In genomic region chr6:109381747-109382575, GRCh38 we compare ENCODE assay signal across 1 cellular context.
TF ChIP-seq lines count a peak whose summit lies in the region.

TSS of gene CD164 (minus strand) at chr6:109382467. CDS start at chr6:109382378, 89 bp downstream.

TF ChIP-seq in HepG2, 621 proteins besides CTCF, POLR2A, EP300 and RAD21 (continued from another document and continues in another):
- TF ChIP-seq SAP130 (CRISPR knock-in tag; IDR thresholded peaks at IDR 0.05; ENCODE audit: low read depth), result peak; percentile 78; the same call in 1 of the 2 replicates
- no peak for TF ChIP-seq ZNF615 (CRISPR knock-in tag; IDR thresholded peaks at IDR 0.05; ENCODE audit: borderline replicate concordance)
- TF ChIP-seq, protein P1, sequence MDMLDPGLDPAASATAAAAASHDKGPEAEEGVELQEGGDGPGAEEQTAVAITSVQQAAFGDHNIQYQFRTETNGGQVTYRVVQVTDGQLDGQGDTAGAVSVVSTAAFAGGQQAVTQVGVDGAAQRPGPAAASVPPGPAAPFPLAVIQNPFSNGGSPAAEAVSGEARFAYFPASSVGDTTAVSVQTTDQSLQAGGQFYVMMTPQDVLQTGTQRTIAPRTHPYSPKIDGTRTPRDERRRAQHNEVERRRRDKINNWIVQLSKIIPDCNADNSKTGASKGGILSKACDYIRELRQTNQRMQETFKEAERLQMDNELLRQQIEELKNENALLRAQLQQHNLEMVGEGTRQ (IDR thresholded peaks at IDR 0.05; ENCODE audit: low read depth, low read length), result peak; percentile 79
- TF ChIP-seq, protein P1 (CRISPR knock-in tag; IDR thresholded peaks at IDR 0.05; ENCODE audit: borderline replicate concordance), result no peak
- TF ChIP-seq FOXK1 (CRISPR knock-in tag; IDR thresholded peaks at IDR 0.05; ENCODE audit: borderline replicate concordance, low read depth), result peak; percentile 77; the same call in 1 of the 2 replicates
- TF ChIP-seq, protein P2, sequence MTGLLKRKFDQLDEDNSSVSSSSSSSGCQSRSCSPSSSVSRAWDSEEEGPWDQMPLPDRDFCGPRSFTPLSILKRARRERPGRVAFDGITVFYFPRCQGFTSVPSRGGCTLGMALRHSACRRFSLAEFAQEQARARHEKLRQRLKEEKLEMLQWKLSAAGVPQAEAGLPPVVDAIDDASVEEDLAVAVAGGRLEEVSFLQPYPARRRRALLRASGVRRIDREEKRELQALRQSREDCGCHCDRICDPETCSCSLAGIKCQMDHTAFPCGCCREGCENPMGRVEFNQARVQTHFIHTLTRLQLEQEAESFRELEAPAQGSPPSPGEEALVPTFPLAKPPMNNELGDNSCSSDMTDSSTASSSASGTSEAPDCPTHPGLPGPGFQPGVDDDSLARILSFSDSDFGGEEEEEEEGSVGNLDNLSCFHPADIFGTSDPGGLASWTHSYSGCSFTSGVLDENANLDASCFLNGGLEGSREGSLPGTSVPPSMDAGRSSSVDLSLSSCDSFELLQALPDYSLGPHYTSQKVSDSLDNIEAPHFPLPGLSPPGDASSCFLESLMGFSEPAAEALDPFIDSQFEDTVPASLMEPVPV (CRISPR knock-in tag; IDR thresholded peaks at IDR 0.05), result no peak; the same call in 1 of the 2 replicates
- peak; percentile 75 for TF ChIP-seq ERF (CRISPR knock-in tag; IDR thresholded peaks at IDR 0.05)
- TF ChIP-seq HDAC6 (IDR thresholded peaks at IDR 0.05; ENCODE audit: low read depth, low read length), result no peak
- no peak for TF ChIP-seq ZNF101 (CRISPR knock-in tag; IDR thresholded peaks at IDR 0.05; ENCODE audit: borderline replicate concordance, low read depth)
- TF ChIP-seq KMT2A (CRISPR knock-in tag; IDR thresholded peaks at IDR 0.05), result peak; percentile 44; the same call in 1 of the 2 replicates
- no peak; the same call in 1 of the 2 replicates for TF ChIP-seq AHR (CRISPR knock-in tag; IDR thresholded peaks at IDR 0.05)
- TF ChIP-seq ZNF841 (CRISPR knock-in tag; IDR thresholded peaks at IDR 0.05; ENCODE audit: borderline replicate concordance), result no peak
- peak; percentile 80; the same call in 1 of the 2 replicates for TF ChIP-seq UBTF (CRISPR knock-in tag; IDR thresholded peaks at IDR 0.05)
- no peak for TF ChIP-seq ZNF672 (CRISPR knock-in tag; IDR thresholded peaks at IDR 0.05)
- TF ChIP-seq SNAPC5 (CRISPR knock-in tag; IDR thresholded peaks at IDR 0.05; ENCODE audit: borderline replicate concordance), result no peak
- TF ChIP-seq ZBTB38 (CRISPR knock-in tag; IDR thresholded peaks at IDR 0.05), result no peak; the same call in 1 of the 2 replicates
- TF ChIP-seq, protein P3, sequence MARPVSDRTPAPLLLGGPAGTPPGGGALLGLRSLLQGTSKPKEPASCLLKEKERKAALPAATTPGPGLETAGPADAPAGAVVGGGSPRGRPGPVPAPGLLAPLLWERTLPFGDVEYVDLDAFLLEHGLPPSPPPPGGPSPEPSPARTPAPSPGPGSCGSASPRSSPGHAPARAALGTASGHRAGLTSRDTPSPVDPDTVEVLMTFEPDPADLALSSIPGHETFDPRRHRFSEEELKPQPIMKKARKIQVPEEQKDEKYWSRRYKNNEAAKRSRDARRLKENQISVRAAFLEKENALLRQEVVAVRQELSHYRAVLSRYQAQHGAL (CRISPR knock-in tag; IDR thresholded peaks at IDR 0.05; ENCODE audit: not compliant biosample characterization), result peak; percentile 85
- no peak for TF ChIP-seq CC2D1A (CRISPR knock-in tag; IDR thresholded peaks at IDR 0.05)
- TF ChIP-seq ZNF253 (CRISPR knock-in tag; IDR thresholded peaks at IDR 0.05; ENCODE audit: borderline replicate concordance), result peak; percentile 80; the same call in 1 of the 2 replicates
- no peak for TF ChIP-seq ZNF432 (CRISPR knock-in tag; IDR thresholded peaks at IDR 0.05; ENCODE audit: borderline replicate concordance)
- TF ChIP-seq PHF5A (CRISPR knock-in tag; IDR thresholded peaks at IDR 0.05; ENCODE audit: low read depth, unreplicated experiment), result peak; percentile 46
- peak; percentile 87 for TF ChIP-seq PHF8 (CRISPR knock-in tag; IDR thresholded peaks at IDR 0.05)
- TF ChIP-seq, protein P4, sequence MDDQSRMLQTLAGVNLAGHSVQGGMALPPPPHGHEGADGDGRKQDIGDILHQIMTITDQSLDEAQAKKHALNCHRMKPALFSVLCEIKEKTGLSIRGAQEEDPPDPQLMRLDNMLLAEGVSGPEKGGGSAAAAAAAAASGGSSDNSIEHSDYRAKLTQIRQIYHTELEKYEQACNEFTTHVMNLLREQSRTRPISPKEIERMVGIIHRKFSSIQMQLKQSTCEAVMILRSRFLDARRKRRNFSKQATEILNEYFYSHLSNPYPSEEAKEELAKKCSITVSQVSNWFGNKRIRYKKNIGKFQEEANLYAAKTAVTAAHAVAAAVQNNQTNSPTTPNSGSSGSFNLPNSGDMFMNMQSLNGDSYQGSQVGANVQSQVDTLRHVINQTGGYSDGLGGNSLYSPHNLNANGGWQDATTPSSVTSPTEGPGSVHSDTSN (CRISPR knock-in tag; IDR thresholded peaks at IDR 0.05; ENCODE audit: borderline replicate concordance), result 0 out of 2 replicates have a peak, but pooled peaks have one; percentile 58
- peak; percentile 62; the same call in 1 of the 2 replicates for TF ChIP-seq ZNF605 (CRISPR knock-in tag; IDR thresholded peaks at IDR 0.05)
- TF ChIP-seq SIN3B (IDR thresholded peaks at IDR 0.05; ENCODE audit: low read length), result no peak
- TF ChIP-seq ZBTB7A (CRISPR knock-in tag; IDR thresholded peaks at IDR 0.05), result peak; percentile 79; the same call in 1 of the 2 replicates
- peak; percentile 76; the same call in 1 of the 2 replicates for TF ChIP-seq ZFP91 (CRISPR knock-in tag; IDR thresholded peaks at IDR 0.05; ENCODE audit: borderline replicate concordance)
- TF ChIP-seq CBX2 (IDR thresholded peaks at IDR 0.05; ENCODE audit: low read depth, low read length), result no peak
- no peak for TF ChIP-seq CBX2 (CRISPR knock-in tag; IDR thresholded peaks at IDR 0.05; ENCODE audit: low read depth)
- TF ChIP-seq ZNF772 (CRISPR knock-in tag; IDR thresholded peaks at IDR 0.05), result peak; percentile 75; the same call in 1 of the 2 replicates
- TF ChIP-seq SATB2 (CRISPR knock-in tag; IDR thresholded peaks at IDR 0.05), result no peak
- TF ChIP-seq, protein P5, sequence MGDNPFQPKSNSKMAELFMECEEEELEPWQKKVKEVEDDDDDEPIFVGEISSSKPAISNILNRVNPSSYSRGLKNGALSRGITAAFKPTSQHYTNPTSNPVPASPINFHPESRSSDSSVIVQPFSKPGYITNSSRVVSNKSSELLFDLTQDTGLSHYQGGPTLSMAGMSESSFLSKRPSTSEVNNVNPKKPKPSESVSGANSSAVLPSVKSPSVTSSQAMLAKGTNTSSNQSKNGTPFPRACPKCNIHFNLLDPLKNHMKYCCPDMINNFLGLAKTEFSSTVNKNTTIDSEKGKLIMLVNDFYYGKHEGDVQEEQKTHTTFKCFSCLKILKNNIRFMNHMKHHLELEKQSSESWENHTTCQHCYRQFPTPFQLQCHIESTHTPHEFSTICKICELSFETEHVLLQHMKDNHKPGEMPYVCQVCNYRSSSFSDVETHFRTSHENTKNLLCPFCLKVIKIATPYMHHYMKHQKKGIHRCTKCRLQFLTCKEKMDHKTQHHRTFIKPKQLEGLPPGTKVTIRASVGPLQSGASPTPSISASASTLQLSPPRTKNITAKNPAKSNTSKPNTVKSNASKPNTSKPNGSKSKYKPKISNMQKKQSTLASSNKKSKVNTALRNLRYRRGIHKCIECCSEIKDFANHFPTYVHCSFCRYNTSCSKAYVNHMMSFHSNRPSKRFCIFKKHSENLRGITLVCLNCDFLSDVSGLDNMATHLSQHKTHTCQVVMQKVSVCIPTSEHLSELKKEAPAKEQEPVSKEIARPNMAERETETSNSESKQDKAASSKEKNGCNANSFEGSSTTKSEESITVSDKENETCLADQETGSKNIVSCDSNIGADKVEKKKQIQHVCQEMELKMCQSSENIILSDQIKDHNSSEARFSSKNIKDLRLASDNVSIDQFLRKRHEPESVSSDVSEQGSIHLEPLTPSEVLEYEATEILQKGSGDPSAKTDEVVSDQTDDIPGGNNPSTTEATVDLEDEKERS (CRISPR knock-in tag; IDR thresholded peaks at IDR 0.05), result peak; percentile 33; the same call in 1 of the 2 replicates
- no peak for TF ChIP-seq ZNF121 (CRISPR knock-in tag; IDR thresholded peaks at IDR 0.05)
- TF ChIP-seq XRCC5 (optimal IDR thresholded peaks at IDR 0.05; ENCODE audit: low read length), result peak; percentile 72
- TF ChIP-seq GATAD2A (CRISPR knock-in tag; IDR thresholded peaks at IDR 0.05), result peak; percentile 52; the same call in 1 of the 2 replicates
- peak; percentile 6; the same call in 1 of the 2 replicates for TF ChIP-seq KDM5A (IDR thresholded peaks at IDR 0.05; ENCODE audit: borderline replicate concordance, low read length)
- TF ChIP-seq, protein P6, sequence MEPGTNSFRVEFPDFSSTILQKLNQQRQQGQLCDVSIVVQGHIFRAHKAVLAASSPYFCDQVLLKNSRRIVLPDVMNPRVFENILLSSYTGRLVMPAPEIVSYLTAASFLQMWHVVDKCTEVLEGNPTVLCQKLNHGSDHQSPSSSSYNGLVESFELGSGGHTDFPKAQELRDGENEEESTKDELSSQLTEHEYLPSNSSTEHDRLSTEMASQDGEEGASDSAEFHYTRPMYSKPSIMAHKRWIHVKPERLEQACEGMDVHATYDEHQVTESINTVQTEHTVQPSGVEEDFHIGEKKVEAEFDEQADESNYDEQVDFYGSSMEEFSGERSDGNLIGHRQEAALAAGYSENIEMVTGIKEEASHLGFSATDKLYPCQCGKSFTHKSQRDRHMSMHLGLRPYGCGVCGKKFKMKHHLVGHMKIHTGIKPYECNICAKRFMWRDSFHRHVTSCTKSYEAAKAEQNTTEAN (CRISPR knock-in tag; conservative IDR thresholded peaks at IDR 0.05), result peak; percentile 29; the same call in 1 of the 2 replicates
- no peak for TF ChIP-seq SNAPC2 (CRISPR knock-in tag; IDR thresholded peaks at IDR 0.05)
- TF ChIP-seq BORCS8-MEF2B (CRISPR knock-in tag; IDR thresholded peaks at IDR 0.05), result peak; percentile 70; the same call in 1 of the 2 replicates
- TF ChIP-seq, protein P7, sequence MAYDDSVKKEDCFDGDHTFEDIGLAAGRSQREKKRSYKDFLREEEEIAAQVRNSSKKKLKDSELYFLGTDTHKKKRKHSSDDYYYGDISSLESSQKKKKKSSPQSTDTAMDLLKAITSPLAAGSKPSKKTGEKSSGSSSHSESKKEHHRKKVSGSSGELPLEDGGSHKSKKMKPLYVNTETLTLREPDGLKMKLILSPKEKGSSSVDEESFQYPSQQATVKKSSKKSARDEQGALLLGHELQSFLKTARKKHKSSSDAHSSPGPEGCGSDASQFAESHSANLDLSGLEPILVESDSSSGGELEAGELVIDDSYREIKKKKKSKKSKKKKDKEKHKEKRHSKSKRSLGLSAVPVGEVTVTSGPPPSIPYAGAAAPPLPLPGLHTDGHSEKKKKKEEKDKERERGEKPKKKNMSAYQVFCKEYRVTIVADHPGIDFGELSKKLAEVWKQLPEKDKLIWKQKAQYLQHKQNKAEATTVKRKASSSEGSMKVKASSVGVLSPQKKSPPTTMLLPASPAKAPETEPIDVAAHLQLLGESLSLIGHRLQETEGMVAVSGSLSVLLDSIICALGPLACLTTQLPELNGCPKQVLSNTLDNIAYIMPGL (CRISPR knock-in tag; IDR thresholded peaks at IDR 0.05; ENCODE audit: borderline replicate concordance in 1 of 2, low read depth in 1 of 2), result peak; percentile 24 to 63; a peak in 3 of 4 replicates
- TF ChIP-seq ASH2L (IDR thresholded peaks at IDR 0.05; ENCODE audit: insufficient read length, low read depth, low read length), result peak; percentile 8
- TF ChIP-seq ZNF740 (CRISPR knock-in tag; IDR thresholded peaks at IDR 0.05), result 0 out of 2 replicates have a peak, but pooled peaks have one; percentile 67
- TF ChIP-seq ZNF746 (CRISPR knock-in tag; IDR thresholded peaks at IDR 0.05), result no peak; the same call in 1 of the 2 replicates
- TF ChIP-seq NFRKB (IDR thresholded peaks at IDR 0.05), result no peak
- peak; percentile 64; the same call in 1 of the 2 replicates for TF ChIP-seq KAT7 (CRISPR knock-in tag; IDR thresholded peaks at IDR 0.05; ENCODE audit: borderline replicate concordance)
